ENCODE assay signal across 8 cellular contexts in the genomic region with DNA sequence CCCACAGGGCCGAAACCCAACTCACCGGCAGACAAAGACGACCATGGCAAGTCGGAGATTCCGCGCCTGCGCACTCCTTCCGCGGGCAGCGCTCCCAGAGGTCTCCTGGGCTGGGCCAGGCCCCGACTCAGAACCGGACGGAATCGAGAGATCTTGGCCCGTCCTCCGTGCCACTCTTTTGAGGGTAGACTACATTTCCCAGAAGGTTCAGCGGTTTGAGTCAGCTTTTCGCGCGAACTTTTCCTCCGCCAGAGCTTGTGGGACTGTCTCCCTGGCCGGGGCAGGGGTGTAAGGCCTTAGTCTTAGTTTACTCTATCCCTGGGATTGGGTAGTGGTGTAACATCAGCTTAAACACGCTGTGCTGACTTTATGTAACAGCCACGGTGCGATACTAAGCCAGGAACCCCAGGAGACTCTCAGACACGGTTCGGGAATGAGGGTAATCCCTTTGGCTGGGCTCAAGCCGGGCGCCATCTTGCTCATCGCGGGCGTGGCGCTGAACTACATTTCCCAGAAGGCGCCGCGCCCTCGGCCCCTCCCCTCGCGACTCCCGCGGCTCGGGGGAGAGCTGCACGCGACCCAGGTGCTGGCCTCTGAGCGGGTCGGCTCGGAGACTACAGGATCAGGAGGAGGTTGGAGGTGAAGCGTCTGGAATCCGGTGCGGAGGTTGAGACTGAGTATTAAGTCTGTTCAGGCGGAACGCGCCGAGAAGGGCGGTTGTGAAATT. TPM values are rescaled to one million over a fixed set of nuclear protein-coding genes. Genes with fewer than 3 reads are reported as not detected.
A peak's percentile ranks its signal among the peaks of the same experiment; 100 is the strongest.
DNase-seq lines count a peak whose midpoint lies in the region; ATAC-seq lines count a peak whose summit lies in the region.

A gene (minus strand): TSS at position 78 of the 727 bp plus-strand sequence. CDS start 13,033 bp downstream, outside the sequence.

- peak within 1 kb of the TSS; percentile 89 for H3K9ac ChIP-seq in BLaER1

- peaks cover 53% of the 10 kb centered on the region for H3K36me3 Mint-ChIP-seq in dendritic cell treated with granulocyte-macrophage colony-stimulating factor and Interleukin-4, amounts not matched to agents 40 ng/mL and 50 ng/mL, for 4 days (ENCODE audit: low read depth)

- H3K4me1 ChIP-seq in BLaER1: peaks cover 22% of the 10 kb centered on the region

- intact Hi-C loops in dendritic cell treated with granulocyte-macrophage colony-stimulating factor and Interleukin-4, amounts not matched to agents 40 ng/mL and 50 ng/mL, for 4 days (cut with micrococcal nuclease): loop anchor here (1.0 to 2.0 kb wide), 2 partner anchors 39 to 44 kb away; a partner anchor contains a TSS

- no peaks in the 10 kb centered on the region for H3K27me3 Mint-ChIP-seq in dendritic cell treated with granulocyte-macrophage colony-stimulating factor and Interleukin-4, amounts not matched to agents 40 ng/mL and 50 ng/mL, for 4 days

- peaks cover 62% of the 10 kb centered on the region for H3K36me3 ChIP-seq in BLaER1

- H4K20me1 ChIP-seq in BLaER1: no peaks in the 10 kb centered on the region

- H3K4me3 Mint-ChIP-seq in dendritic cell treated with granulocyte-macrophage colony-stimulating factor and Interleukin-4, amounts not matched to agents 40 ng/mL and 50 ng/mL, for 4 days: peak within 1 kb of the TSS; percentile 97

- peaks cover 69% of the 10 kb centered on the region for H3K9me3 ChIP-seq in BLaER1

- H3K4me1 Mint-ChIP-seq in dendritic cell treated with granulocyte-macrophage colony-stimulating factor and Interleukin-4, amounts not matched to agents 40 ng/mL and 50 ng/mL, for 4 days (ENCODE audit: low read depth): peaks cover 9% of the 10 kb centered on the region

- ATAC-seq in GM19324 (IDR thresholded peaks at IDR 0.05; ENCODE audit: low FRiP score, unreplicated experiment) (peak; percentile 92), HG03469 (IDR thresholded peaks at IDR 0.05; ENCODE audit: unreplicated experiment) (peak; percentile 67), left lobe of liver (peak; percentile 97)

- peak within 1 kb of the TSS; percentile 93 for H3K27ac ChIP-seq in BLaER1

- H3K27me3 ChIP-seq in BLaER1: no peaks in the 10 kb centered on the region

- H3K9me3 Mint-ChIP-seq in dendritic cell treated with granulocyte-macrophage colony-stimulating factor and Interleukin-4, amounts not matched to agents 40 ng/mL and 50 ng/mL, for 4 days: peaks cover 46% of the 10 kb centered on the region

- H3K4me3 ChIP-seq in BLaER1: peak within 1 kb of the TSS; percentile 74

- H3K4me2 ChIP-seq in BLaER1: peak within 1 kb of the TSS; percentile 93

- H3K27ac Mint-ChIP-seq in dendritic cell treated with granulocyte-macrophage colony-stimulating factor and Interleukin-4, amounts not matched to agents 40 ng/mL and 50 ng/mL, for 4 days: peak within 1 kb of the TSS; percentile 97

- DNase-seq in NCI-H748 (lab: John Stamatoyannopoulos, UW; ENCODE audit: unreplicated experiment): peak; percentile 98
- DNase-seq in activated CD4-positive, alpha-beta T cell treated with anti-CD3 and anti-CD28 coated beads, Interleukin-2, amount 50 U/mL, for 24 hours (ENCODE audit: low read depth in 1 of 2, low spot score in 1 of 2): peak; percentile 86 to 94
- peak; percentile 99 for DNase-seq in left lobe of liver (ENCODE audit: low spot score)
- peak; percentile 95 for DNase-seq in stimulated activated CD4-positive, alpha-beta T cell treated with anti-CD3 and anti-CD28 coated beads, Interleukin-2, amount 100 ng/mL, for 24 hours

RNA-seq across cellular contexts. Expression of the gene that starts here (rescaled TPM):
- 4.1 TPM for total RNA-seq in left lobe of liver

Comparison
In these comparisons a context has a peak if more than half of its experiments do, and no peak if none do; other contexts are left out.
1. Peak in every context shown above with its lines: DNase-seq, ATAC-seq, H3K4me3 ChIP-seq and H3K27ac ChIP-seq.